Comparison of ENCODE assay signal across 10 cellular contexts in the genomic region with DNA sequence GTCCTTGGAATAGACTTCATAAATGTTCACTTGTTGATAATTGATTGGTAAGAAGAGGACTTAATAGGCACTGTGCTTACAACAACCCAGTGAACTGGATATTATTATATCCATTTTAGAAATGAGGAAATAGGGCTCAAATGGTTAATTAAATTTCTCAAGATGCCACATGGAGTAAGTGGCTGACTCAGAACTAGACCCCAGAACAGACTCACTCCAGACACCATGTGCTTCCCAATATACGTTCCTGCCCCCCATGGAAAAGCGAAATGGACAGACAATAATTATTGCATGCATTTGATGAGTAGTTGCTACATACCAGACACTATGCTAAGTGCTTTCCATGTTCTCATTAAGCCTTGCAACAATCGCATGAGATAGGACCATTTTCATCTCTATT. TPM values are rescaled to one million over a fixed set of nuclear protein-coding genes. Genes with fewer than 3 reads are reported as not detected.
DNase-seq lines count a peak whose midpoint lies in the region; ATAC-seq, FAIRE-seq and TF ChIP-seq lines count a peak whose summit lies in the region.
"Had no signal": no experiment of that assay in that cellular context is flagged by ENCODE, and none has a peak within 500 bp of the region (broad histone marks: within the 10 kb centered on the region; RNA-seq: fewer than 3 reads in every experiment).

No MANE protein-coding gene starts in this region.

- H3K4me2 ChIP-seq in GM23248 (ENCODE audit: unreplicated experiment) (peak overlapping the region; percentile 90), PC-3 (ENCODE audit: low read length) (peak overlapping the region; percentile 95), endothelial cell of umbilical vein (ENCODE audit: insufficient read depth, low read length) (peak overlapping the region; percentile 95)

- no peak for TF ChIP-seq POLR2A in endothelial cell of umbilical vein (IDR thresholded peaks at IDR 0.05; ENCODE audit: low read depth, low read length)

- in situ Hi-C loops in GM23248 (cut with MboI) (no loop called here), GM13977 (cut with MboI; ENCODE audit: low pct_unique_long_range_greater_than_20kb, low sequenced_read_pairs, unreplicated experiment) (no loop called here)

- CTCF ChIA-PET in PC-3 (lab: Charles Lee) = no interaction called here
- CTCF ChIA-PET in endothelial cell of umbilical vein (lab: Charles Lee) = no interaction called here

- H3K27me3 ChIP-seq in GM23248 (replicated peaks; ENCODE audit: insufficient read depth) (peaks cover 21% of the 10 kb centered on the region), PC-3 (ENCODE audit: low read length) (peaks cover 52% of the 10 kb centered on the region), endothelial cell of umbilical vein (ENCODE audit: control insufficient read depth in 2 of 2, insufficient read depth in 2 of 2, low read length in 2 of 2) (peaks cover 7 to 21% of the 10 kb centered on the region in 2 experiments), psoas muscle (ENCODE audit: insufficient read depth in 3 of 3, low read length in 2 of 3) (peaks cover 0 to 17% (median 0%) of the 10 kb centered on the region in 3 donors)

- H3K9me3 ChIP-seq in GM23248 (ENCODE audit: low read depth) = no peaks in the 10 kb centered on the region
- no peaks in the 10 kb centered on the region for H3K9me3 ChIP-seq in PC-3 (ENCODE audit: low read length)
- H3K9me3 ChIP-seq in endothelial cell of umbilical vein (replicated peaks; ENCODE audit: control insufficient read depth, insufficient read depth, low read length) = no peaks in the 10 kb centered on the region
- no peaks in the 10 kb centered on the region for H3K9me3 ChIP-seq in psoas muscle

- H3K27ac ChIP-seq in GM23248 (no peak overlapping the region), PC-3 (ENCODE audit: low read length) (no peak overlapping the region), endothelial cell of umbilical vein (ENCODE audit: insufficient read depth, low read depth, low read length) (no peak overlapping the region), psoas muscle (no peak overlapping the region)

- ATAC-seq in PC-3 (no peak), psoas muscle (no peak), GM19351 (IDR thresholded peaks at IDR 0.05; ENCODE audit: unreplicated experiment) (no peak)

- H3K36me3 ChIP-seq in GM23248 (ENCODE audit: low read depth) = no peaks in the 10 kb centered on the region
- no peaks in the 10 kb centered on the region for H3K36me3 ChIP-seq in PC-3 (ENCODE audit: low read depth, low read length)
- no peaks in the 10 kb centered on the region for H3K36me3 ChIP-seq in endothelial cell of umbilical vein (ENCODE audit: control insufficient read depth in 2 of 2, extremely low read depth in 1 of 2, insufficient read depth in 2 of 2, low read length in 2 of 2)
- no peaks in the 10 kb centered on the region for H3K36me3 ChIP-seq in psoas muscle (ENCODE audit: insufficient read depth in 1 of 2, low read depth in 1 of 2)

- H3K4me3 ChIP-seq in GM23248 (peak overlapping the region; percentile 79), PC-3 (ENCODE audit: low read length) (peak overlapping the region; percentile 73), endothelial cell of umbilical vein (replicated peaks in 1 of 3; ENCODE audit: insufficient read depth in 1 of 3, low read depth in 1 of 3, low read length in 3 of 3) (peak overlapping the region in 1 of 3 experiments; percentile 72), psoas muscle (peak overlapping the region; percentile 71)

- H4K20me1 ChIP-seq in GM23248 (ENCODE audit: insufficient read depth) (no peaks in the 10 kb centered on the region), PC-3 (ENCODE audit: low read length) (no peaks in the 10 kb centered on the region), endothelial cell of umbilical vein (replicated peaks; ENCODE audit: control insufficient read depth, extremely low read depth, insufficient read depth, low read length) (no peaks in the 10 kb centered on the region)

- FAIRE-seq in endothelial cell of umbilical vein (lab: Jason Lieb, UNC) = no peak

- peak overlapping the region; percentile 86 for H2AFZ ChIP-seq in GM23248
- H2AFZ ChIP-seq in PC-3 (ENCODE audit: low read length) = peak overlapping the region; percentile 89; the same call in 1 of the 2 replicates
- peak overlapping the region; percentile 95 for H2AFZ ChIP-seq in endothelial cell of umbilical vein (ENCODE audit: low read depth, low read length)

- BruUV-seq in PC-3 (replicated peaks; lab: Mats Ljungman, UMichigan) (no TSS peak), endothelial cell of umbilical vein (replicated peaks; lab: Mats Ljungman, UMichigan) (no TSS peak)

- POLR2A ChIA-PET in PC-3 (lab: Charles Lee; ENCODE audit: unreplicated experiment) (no interaction called here), endothelial cell of umbilical vein (lab: Charles Lee) (no interaction called here)

- H3F3A ChIP-seq in GM23248 (ENCODE audit: insufficient read depth) (no peaks in the 10 kb centered on the region), PC-3 (ENCODE audit: low read length, unreplicated experiment) (no peaks in the 10 kb centered on the region)

- intact Hi-C loops in PC-3 (cut with micrococcal nuclease) (loop anchor here (2.0 to 10.0 kb wide), 2 partner anchors 175 to 239 kb away; no protein-coding TSS in a partner anchor), endothelial cell of umbilical vein (cut with micrococcal nuclease) (no loop called here), psoas muscle (cut with DNase I) (loop anchor here in 1 of 2 donors (10.0 kb wide), 1 partner anchor 171 kb away; no protein-coding TSS in a partner anchor), posterior cingulate gyrus (cut with DNase I) (no loop called here)

- dilution Hi-C loops in endothelial cell of umbilical vein (cut with MboI; ENCODE audit: extremely low pct_ligation_motif_present, low sequenced_read_pairs) = no loop called here

- no peaks in the 10 kb centered on the region for H3K9me1 ChIP-seq in endothelial cell of umbilical vein (replicated peaks; ENCODE audit: control insufficient read depth, extremely low read depth, insufficient read depth, low read length)

- no peak for DNase-seq in GM23248
- DNase-seq in PC-3 = no peak
- DNase-seq in endothelial cell of umbilical vein (ENCODE audit: low read depth, low spot score) = no peak
- no peak for DNase-seq in psoas muscle
- no peak for DNase-seq in NCI-H1930 (lab: John Stamatoyannopoulos, UW)
- DNase-seq in posterior cingulate gyrus = no peak
- DNase-seq in GM13977 (ENCODE audit: low spot score) = no peak
- DNase-seq: activated CD8-positive, alpha-beta memory T cell treated with anti-CD3 and anti-CD28 coated beads for 24 hours; NCI-H2227 treated with DMSO at 0.1 percent for 48 hours had no signal

- TF ChIP-seq CTCF in PC-3 (conservative IDR thresholded peaks at IDR 0.05; ENCODE audit: low read depth, low read length) = no peak
- TF ChIP-seq CTCF in endothelial cell of umbilical vein (IDR thresholded peaks at IDR 0.05; ENCODE audit: extremely low read depth in 1 of 2, insufficient read depth in 1 of 2, low read depth in 1 of 2, low read length in 2 of 2) = no peak
- no peak for TF ChIP-seq CTCF in psoas muscle (IDR thresholded peaks at IDR 0.05)
- TF ChIP-seq CTCF in GM13977 (IDR thresholded peaks at IDR 0.05; ENCODE audit: extremely low read depth, insufficient read depth, missing control alignments) = no peak

- H3K9ac ChIP-seq in GM23248 (no peak overlapping the region), PC-3 (ENCODE audit: low read length) (no peak overlapping the region), endothelial cell of umbilical vein (replicated peaks; ENCODE audit: extremely low read depth, insufficient read depth, low read length) (no peak overlapping the region)

- H3K4me1 ChIP-seq in GM23248 (ENCODE audit: insufficient read depth) = no peaks in the 10 kb centered on the region; the same call in 1 of the 2 replicates
- H3K4me1 ChIP-seq in PC-3 (ENCODE audit: insufficient read depth, low read length) = 0 out of 2 replicates have a peak, but pooled peaks cover 4% of the 10 kb centered on the region
- H3K4me1 ChIP-seq in endothelial cell of umbilical vein (ENCODE audit: control insufficient read depth, extremely low read depth, insufficient read depth, low read length) = peaks cover 7% of the 10 kb centered on the region
- peaks cover 2% of the 10 kb centered on the region for H3K4me1 ChIP-seq in psoas muscle

- H3K79me2 ChIP-seq in GM23248 (ENCODE audit: insufficient read depth) = no peaks in the 10 kb centered on the region
- H3K79me2 ChIP-seq in PC-3 (ENCODE audit: low read length) = no peaks in the 10 kb centered on the region
- no peaks in the 10 kb centered on the region for H3K79me2 ChIP-seq in endothelial cell of umbilical vein (ENCODE audit: control insufficient read depth, insufficient read depth, low read length)

- H3K9me2 ChIP-seq in GM23248 (ENCODE audit: insufficient read depth) = no peaks in the 10 kb centered on the region
- no peaks in the 10 kb centered on the region for H3K9me2 ChIP-seq in PC-3 (replicated peaks; ENCODE audit: low read length)

- WGBS in GM23248 (ENCODE audit: low coverage in 1 of 2, low lambda C conversion rate in 2 of 2, missing lambda C conversion rate in 2 of 2), 2 experiments = 10 to 15% methylated on average over 3 of the region's 3 CpGs
- 62 to 72% (median 67%) methylated on average over 3 of the region's 3 CpGs for WGBS in psoas muscle, 3 donors

TF ChIP-seq in endothelial cell of umbilical vein, 7 proteins besides CTCF, POLR2A, EP300 and RAD21 (continues in another document):
- TF ChIP-seq MYC (IDR thresholded peaks at IDR 0.05; ENCODE audit: low read depth, low read length) (no peak), JUN (IDR thresholded peaks at IDR 0.05; ENCODE audit: borderline replicate concordance, insufficient read depth, insufficient read length, low read depth) (no peak), POLR2AphosphoS5 (IDR thresholded peaks at IDR 0.05; ENCODE audit: insufficient read depth, low read depth, low read length) (no peak)
- TF ChIP-seq, protein P1, sequence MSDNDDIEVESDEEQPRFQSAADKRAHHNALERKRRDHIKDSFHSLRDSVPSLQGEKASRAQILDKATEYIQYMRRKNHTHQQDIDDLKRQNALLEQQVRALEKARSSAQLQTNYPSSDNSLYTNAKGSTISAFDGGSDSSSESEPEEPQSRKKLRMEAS (IDR thresholded peaks at IDR 0.05; ENCODE audit: insufficient read depth, insufficient read length) = no peak

RNA-seq across cellular contexts. Expression of a gene that starts 0.9 kb away (rescaled TPM):
- not detected in 2 replicates for total RNA-seq in GM23248 (2014; rRNA removed; shearing (Covaris generic))
- not detected in 2 replicates for polyA plus RNA-seq in GM23248 (2016; fragmentation: Nextera tagmentation; extraction: Ambion mirVana)
- total RNA-seq in PC-3 (2014; rRNA removed) = 0.07 and 0.98 TPM in 2 replicates
- 0.38 and 0.42 TPM in 2 replicates for total RNA-seq in endothelial cell of umbilical vein
- polyA plus RNA-seq in endothelial cell of umbilical vein = 0.15 TPM in 1 of 2 replicates, not detected in the other
- 0.06 TPM in 1 of 2 replicates, not detected in the other for polyA plus RNA-seq in endothelial cell of umbilical vein (2011; cell fraction: cytosol; rRNA removed)
- 0.16 and 0.50 TPM in 2 replicates for polyA plus RNA-seq in endothelial cell of umbilical vein (2011; cell fraction: nucleus; rRNA removed)
- polyA plus RNA-seq in endothelial cell of umbilical vein (2012) = 0.17 and 0.75 TPM in 2 replicates
- 0.64 and 0.85 TPM in 2 replicates for polyA minus RNA-seq in endothelial cell of umbilical vein
- polyA minus RNA-seq in endothelial cell of umbilical vein (2011; cell fraction: cytosol; rRNA and poly(A)+ RNA removed) = not detected
- polyA minus RNA-seq in endothelial cell of umbilical vein (2011; cell fraction: nucleus; rRNA and poly(A)+ RNA removed) = 1.7 and 3.8 TPM in 2 replicates
- 1 to 10 TPM; 3.6 to 7.4 (median 4.2) TPM for total RNA-seq in psoas muscle
- polyA plus RNA-seq in psoas muscle = 1 to 10 TPM in 2 of 3 donors, under 1 TPM in 1; 0.46 to 2.4 (median 1.1) TPM
